Comparison of ENCODE assay signal across 15 cellular contexts in the genomic region with DNA sequence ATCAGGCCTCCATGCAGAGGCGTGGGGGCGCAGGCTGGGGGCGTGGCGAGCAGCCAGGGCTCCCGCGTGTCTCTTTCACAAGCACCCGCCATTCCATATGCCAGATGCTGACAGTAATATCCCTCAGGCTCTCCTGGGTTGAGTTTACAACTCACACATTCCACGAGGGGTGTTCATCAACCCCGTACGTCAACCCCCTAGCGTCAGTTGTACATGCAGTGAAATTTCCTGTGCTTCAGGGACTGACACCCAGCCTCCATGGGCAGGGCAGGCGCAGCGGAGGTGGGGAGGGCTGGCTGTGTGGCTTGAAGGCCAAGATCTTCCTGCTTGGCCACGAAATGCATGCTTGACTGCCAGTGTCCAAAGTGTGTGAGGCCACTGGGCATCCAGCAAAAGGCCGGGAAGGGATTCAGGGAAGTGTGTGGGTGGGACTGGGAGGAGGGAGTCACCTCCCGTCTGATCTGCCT. TPM values are rescaled to one million over a fixed set of nuclear protein-coding genes. Genes with fewer than 3 reads are reported as not detected.
DNase-seq lines count a peak whose midpoint lies in the region; ATAC-seq and TF ChIP-seq lines count a peak whose summit lies in the region.
"Had no signal": no experiment of that assay in that cellular context is flagged by ENCODE, and none has a peak within 500 bp of the region (broad histone marks: within the 10 kb centered on the region; RNA-seq: fewer than 3 reads in every experiment).

No MANE protein-coding gene starts in this region.

- H3K9me3 ChIP-seq in MG63 (no peaks in the 10 kb centered on the region), psoas muscle (no peaks in the 10 kb centered on the region)
- H3K9me3 ChIP-seq: ascending aorta had no signal

- peak; percentile 60 to 90 (median 80) for ATAC-seq in psoas muscle
- ATAC-seq: GM23338; stimulated activated naive CD8-positive, alpha-beta T cell treated with anti-CD3 and anti-CD28 coated beads, Interleukin-15, amount 100 ng/mL, for 72 hours had no signal

- 43 to 77% (median 47%) methylated on average over 16 of the region's 16 CpGs for WGBS in psoas muscle, 3 donors

- H3K4me3 ChIP-seq in AG09309 (ENCODE audit: control insufficient read depth, low read depth, low read length): peak overlapping the region; percentile 5
- no peak overlapping the region for H3K4me3 ChIP-seq in MG63
- H3K4me3 ChIP-seq in fibroblast of mammary gland (ENCODE audit: control insufficient read depth, low read depth, low read length): peak overlapping the region; percentile 7
- H3K4me3 ChIP-seq in psoas muscle: no peak overlapping the region
- H3K4me3 ChIP-seq: ascending aorta, GM23338, PC-9 had no signal

- no peak overlapping the region for H3K4me3 Mint-ChIP-seq in nephron progenitor cell
- H3K4me3 Mint-ChIP-seq: CD14-positive monocyte; GM23338; nephron; stimulated activated naive CD8-positive, alpha-beta T cell treated with anti-CD3 and anti-CD28 coated beads, Interleukin-15, amount 100 ng/mL, for 72 hours had no signal

- H3K9me3 Mint-ChIP-seq in nephron progenitor cell: peaks cover 7% of the 10 kb centered on the region
- H3K9me3 Mint-ChIP-seq: CD14-positive monocyte; GM23338; stimulated activated naive CD8-positive, alpha-beta T cell treated with anti-CD3 and anti-CD28 coated beads, Interleukin-15, amount 100 ng/mL, for 72 hours had no signal

- peaks cover 2% of the 10 kb centered on the region for H3K27me3 Mint-ChIP-seq in nephron progenitor cell (ENCODE audit: low read depth, poor library complexity)

- DNase-seq in AG09309 (ENCODE audit: low read depth) (peak; percentile 99), MG63 (peak; percentile 15), fibroblast of mammary gland (ENCODE audit: low read depth) (peak; percentile 99), psoas muscle (peak; percentile 68 to 84), SW 1271 (lab: John Stamatoyannopoulos, UW) (no peak), nephron progenitor cell (no peak), NCI-H146 treated with DMSO at 0.1 percent for 48 hours (lab: John Stamatoyannopoulos, UW; ENCODE audit: unreplicated experiment) (no peak), A172 (ENCODE audit: low spot score) (no peak)
- DNase-seq: PC-9; stimulated activated CD4-positive, alpha-beta T cell treated with anti-CD3 and anti-CD28 coated beads, Interleukin-2, amount 100 ng/mL, for 24 hours; stimulated activated naive CD8-positive, alpha-beta T cell treated with anti-CD3 and anti-CD28 coated beads, Interleukin-15, amount 100 ng/mL, for 72 hours had no signal

- no peaks in the 10 kb centered on the region for H3K36me3 Mint-ChIP-seq in nephron progenitor cell (ENCODE audit: low read depth)
- H3K36me3 Mint-ChIP-seq: CD14-positive monocyte had no signal

- H3K27ac Mint-ChIP-seq in nephron progenitor cell: no peak overlapping the region
- H3K27ac Mint-ChIP-seq: CD14-positive monocyte; GM23338; stimulated activated naive CD8-positive, alpha-beta T cell treated with anti-CD3 and anti-CD28 coated beads, Interleukin-15, amount 100 ng/mL, for 72 hours had no signal

- TF ChIP-seq CTCF in AG09309 (IDR thresholded peaks at IDR 0.05; ENCODE audit: control insufficient read depth, insufficient read depth, low read depth, low read length, missing control alignments) (no peak), fibroblast of mammary gland (conservative IDR thresholded peaks at IDR 0.05; ENCODE audit: control insufficient read depth, insufficient read depth, low read depth, low read length) (no peak), psoas muscle (IDR thresholded peaks at IDR 0.05) (no peak), nephron progenitor cell (IDR thresholded peaks at IDR 0.05) (no peak)

- intact Hi-C loops in psoas muscle (cut with DNase I): no loop called here

- H3K27me3 ChIP-seq in MG63 (no peaks in the 10 kb centered on the region), psoas muscle (ENCODE audit: insufficient read depth in 3 of 3, low read length in 2 of 3) (no peaks in the 10 kb centered on the region)
- H3K27me3 ChIP-seq: ascending aorta had no signal

- no peak overlapping the region for H3K27ac ChIP-seq in psoas muscle
- H3K27ac ChIP-seq: PC-9 had no signal

- H3K36me3 ChIP-seq in MG63: no peaks in the 10 kb centered on the region
- H3K36me3 ChIP-seq in psoas muscle (ENCODE audit: insufficient read depth in 1 of 2, low read depth in 1 of 2): no peaks in the 10 kb centered on the region
- H3K36me3 ChIP-seq: ascending aorta had no signal

- peaks cover 23% of the 10 kb centered on the region for H3K4me1 Mint-ChIP-seq in nephron progenitor cell
- H3K4me1 Mint-ChIP-seq: CD14-positive monocyte had no signal

- H3K4me1 ChIP-seq in psoas muscle: no peaks in the 10 kb centered on the region
- H3K4me1 ChIP-seq: ascending aorta had no signal

RNA-seq across cellular contexts. Expression of a gene that starts 33.6 kb away (rescaled TPM):
- not detected in 2 replicates for total RNA-seq in MG63 (2014; rRNA removed; shearing (Covaris generic); ENCODE audit: low replicate concordance)
- 10 to 100 TPM in 2 of 4 donors, 1 to 10 TPM in 1, under 1 TPM in 1; 0.50 to 35.5 (median 9.2) TPM for total RNA-seq in psoas muscle
- polyA plus RNA-seq in psoas muscle: 1 to 10 TPM; 3.1 to 7.7 (median 4.2) TPM
- total RNA-seq in A172 (2014; rRNA removed; shearing (Covaris generic)): not detected in 2 replicates
- total RNA-seq: PC-9 had no signal
- polyA plus RNA-seq: CD14-positive monocyte had no signal

Comparison
In these comparisons a context has a peak if more than half of its experiments do, and no peak if none do; other contexts are left out.
1. DNase-seq: peak in AG09309 (single experiment), MG63 (single experiment), fibroblast of mammary gland (single experiment) and psoas muscle (2 of 2); none in SW 1271 (0 of 2), nephron progenitor cell (single experiment), NCI-H146 treated with DMSO at 0.1 percent for 48 hours (single experiment) and A172 (single experiment).
2. H3K4me3 ChIP-seq: peak in AG09309 (single experiment) and fibroblast of mammary gland (single experiment); none in MG63 (single experiment) and psoas muscle (single experiment).